Comparison of ENCODE assay signal across 8 cellular contexts in the genomic region with DNA sequence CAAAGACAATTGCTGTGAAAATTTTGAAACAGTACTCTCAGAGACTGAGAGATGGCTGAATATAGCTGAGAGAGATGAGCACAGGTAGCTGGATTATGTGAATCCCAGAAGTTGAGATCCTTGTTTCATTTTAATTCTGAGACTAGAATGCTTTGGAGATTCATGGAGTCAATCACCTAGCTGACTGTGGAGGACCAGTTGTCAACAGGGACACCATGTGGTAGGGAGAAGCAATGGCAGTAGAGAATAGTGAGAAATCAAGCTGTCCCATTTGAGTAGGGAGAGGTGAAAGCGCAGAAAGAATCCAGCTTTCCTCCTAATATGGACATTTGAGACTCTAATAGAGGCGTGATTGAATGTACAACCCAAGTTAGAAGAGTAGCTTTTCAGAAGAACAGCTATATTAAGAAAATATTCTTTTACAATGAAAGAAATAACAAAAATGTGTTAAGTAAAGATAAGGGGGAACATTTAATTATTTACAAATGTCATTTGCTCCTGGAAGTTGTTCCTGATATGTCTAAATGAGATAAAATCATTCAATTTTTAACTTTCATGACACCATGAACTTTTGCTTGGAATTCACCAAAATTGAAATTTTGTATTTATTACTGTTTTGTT. TPM values are rescaled to one million over a fixed set of nuclear protein-coding genes. Genes with fewer than 3 reads are reported as not detected.
A peak's percentile ranks its signal among the peaks of the same experiment; 100 is the strongest.
DNase-seq lines count a peak whose midpoint lies in the region; ATAC-seq and TF ChIP-seq lines count a peak whose summit lies in the region.

No MANE protein-coding gene starts in this region.

- no peak overlapping the region for H3K4me3 ChIP-seq in choroid plexus epithelial cell (ENCODE audit: low read depth, low read length)

- ATAC-seq in GM18870 (IDR thresholded peaks at IDR 0.05; ENCODE audit: unreplicated experiment) (peak; percentile 86), HG03280 (IDR thresholded peaks at IDR 0.05; ENCODE audit: unreplicated experiment) (peak; percentile 58), HG03469 (IDR thresholded peaks at IDR 0.05; ENCODE audit: unreplicated experiment) (no peak)

- DNase-seq in Ammon's horn (ENCODE audit: low spot score) = peak; percentile 79
- DNase-seq in NCI-H69 (lab: John Stamatoyannopoulos, UW) = peak; percentile 64
- peak; percentile 89 for DNase-seq in choroid plexus epithelial cell (ENCODE audit: low read depth)
- peak; percentile 82 to 87 for DNase-seq in lung microvascular endothelial cell (ENCODE audit: low read depth in 2 of 2)
- DNase-seq in UCSD-AML1 (lab: John Stamatoyannopoulos, UW; ENCODE audit: unreplicated experiment) = no peak

- peak; percentile 95 for TF ChIP-seq CTCF in choroid plexus epithelial cell (conservative IDR thresholded peaks at IDR 0.05; ENCODE audit: low read depth, low read length)

RNA-seq across cellular contexts. Expression of gene GLRB, which starts 30.3 kb away (rescaled TPM):
- 9.6 and 29.4 TPM in 2 replicates for total RNA-seq in lung microvascular endothelial cell
